20 cellular contexts compared by ENCODE assay signal in genomic region chr3:48285132-48285531, GRCh38. TPM values are rescaled to one million over a fixed set of nuclear protein-coding genes. Genes with fewer than 3 reads are reported as not detected.
"Had no signal": no experiment of that assay in that cellular context is flagged by ENCODE, and none has a peak within 500 bp of the region (broad histone marks: within the 10 kb centered on the region; RNA-seq: fewer than 3 reads in every experiment).

No MANE protein-coding gene starts in this region.

- H3K4me3 Mint-ChIP-seq: activated B cell treated with CpG ODN at 0.5 μM for 24 hours; activated CD4-positive, alpha-beta T cell treated with anti-CD3 and anti-CD28 coated beads, Interleukin-2, amount 10 ng/mL, durations not matched to agents 7 days and 5 days; activated naive CD8-positive, alpha-beta T cell treated with anti-CD3 and anti-CD28 coated beads, Interleukin-2, amount 50 U/mL, for 24 hours; nephron progenitor cell; stimulated activated naive CD8-positive, alpha-beta T cell treated with anti-CD3 and anti-CD28 coated beads, Interleukin-15, amount 100 ng/mL, for 72 hours; T-helper 2 cell treated with Interferon-gamma antibody and Interleukin-4, amounts not matched to agents 5 μg/mL and 100 μg/mL, for 36 hours had no signal

- H3K9me3 ChIP-seq: right lobe of liver, upper lobe of right lung had no signal

- H3K27ac Mint-ChIP-seq: activated B cell treated with CpG ODN at 0.5 μM for 24 hours; activated CD4-positive, alpha-beta T cell treated with anti-CD3 and anti-CD28 coated beads, Interleukin-2, amount 10 ng/mL, durations not matched to agents 7 days and 5 days; activated naive CD8-positive, alpha-beta T cell treated with anti-CD3 and anti-CD28 coated beads, Interleukin-2, amount 50 U/mL, for 24 hours; nephron progenitor cell; stimulated activated naive CD8-positive, alpha-beta T cell treated with anti-CD3 and anti-CD28 coated beads, Interleukin-15, amount 100 ng/mL, for 72 hours; T-helper 2 cell treated with Interferon-gamma antibody and Interleukin-4, amounts not matched to agents 5 μg/mL and 100 μg/mL, for 36 hours had no signal

- H3K4me3 ChIP-seq: right lobe of liver, upper lobe of right lung had no signal

- H3K27me3 Mint-ChIP-seq: activated B cell treated with CpG ODN at 0.5 μM for 24 hours; activated CD4-positive, alpha-beta T cell treated with anti-CD3 and anti-CD28 coated beads, Interleukin-2, amount 10 ng/mL, durations not matched to agents 7 days and 5 days; activated naive CD8-positive, alpha-beta T cell treated with anti-CD3 and anti-CD28 coated beads, Interleukin-2, amount 50 U/mL, for 24 hours; stimulated activated naive CD8-positive, alpha-beta T cell treated with anti-CD3 and anti-CD28 coated beads, Interleukin-15, amount 100 ng/mL, for 72 hours had no signal

- H3K27me3 ChIP-seq: foreskin keratinocyte, right lobe of liver, upper lobe of right lung had no signal

- DNase-seq: activated B cell treated with CpG ODN at 0.5 μM for 24 hours; activated CD4-positive, alpha-beta T cell treated with anti-CD3 and anti-CD28 coated beads, Interleukin-2, amount 10 ng/mL, durations not matched to agents 7 days and 5 days; activated CD8-positive, alpha-beta memory T cell treated with anti-CD3 and anti-CD28 coated beads for 24 hours; activated naive CD4-positive, alpha-beta T cell; activated naive CD8-positive, alpha-beta T cell treated with anti-CD3 and anti-CD28 coated beads, Interleukin-2, amount 50 U/mL, for 24 hours; foreskin keratinocyte; head of caudate nucleus; kidney glomerular epithelial cell; nephron progenitor cell; right lobe of liver; stimulated activated naive CD8-positive, alpha-beta T cell treated with anti-CD3 and anti-CD28 coated beads, Interleukin-15, amount 100 ng/mL, for 72 hours; SW 1271; upper lobe of right lung had no signal

- H3K36me3 ChIP-seq: right lobe of liver, upper lobe of right lung had no signal

- H3K9me3 Mint-ChIP-seq: activated CD4-positive, alpha-beta T cell treated with anti-CD3 and anti-CD28 coated beads, Interleukin-2, amount 10 ng/mL, durations not matched to agents 7 days and 5 days; activated naive CD8-positive, alpha-beta T cell treated with anti-CD3 and anti-CD28 coated beads, Interleukin-2, amount 50 U/mL, for 24 hours; T-helper 2 cell treated with Interferon-gamma antibody and Interleukin-4, amounts not matched to agents 5 μg/mL and 100 μg/mL, for 36 hours had no signal

- ATAC-seq: activated naive CD8-positive, alpha-beta T cell treated with anti-CD3 and anti-CD28 coated beads, Interleukin-2, amount 50 U/mL, for 24 hours; esophagus mucosa; foreskin keratinocyte; right lobe of liver; stimulated activated naive CD8-positive, alpha-beta T cell treated with anti-CD3 and anti-CD28 coated beads, Interleukin-15, amount 100 ng/mL, for 72 hours; upper lobe of right lung had no signal

- H3K27ac ChIP-seq: foreskin keratinocyte, right lobe of liver, upper lobe of right lung had no signal

- H3K4me1 Mint-ChIP-seq: activated B cell treated with CpG ODN at 0.5 μM for 24 hours; activated naive CD8-positive, alpha-beta T cell treated with anti-CD3 and anti-CD28 coated beads, Interleukin-2, amount 50 U/mL, for 24 hours; stimulated activated naive CD8-positive, alpha-beta T cell treated with anti-CD3 and anti-CD28 coated beads, Interleukin-15, amount 100 ng/mL, for 72 hours had no signal

- H3K4me1 ChIP-seq: foreskin keratinocyte, right lobe of liver, upper lobe of right lung had no signal

RNA-seq across cellular contexts. Expression of gene SPINK8, which starts 48.3 kb away (rescaled TPM):
- total RNA-seq: activated B cell treated with CpG ODN at 0.5 μM for 24 hours; activated CD4-positive, alpha-beta T cell treated with anti-CD3 and anti-CD28 coated beads, Interleukin-2, amount 10 ng/mL, durations not matched to agents 7 days and 5 days; cardiac septum; foreskin keratinocyte; lower leg skin; osteocyte; pulmonary artery endothelial cell; right lobe of liver; temporal lobe; upper lobe of right lung had no signal
- polyA plus RNA-seq: foreskin keratinocyte had no signal
